In the genomic region with DNA sequence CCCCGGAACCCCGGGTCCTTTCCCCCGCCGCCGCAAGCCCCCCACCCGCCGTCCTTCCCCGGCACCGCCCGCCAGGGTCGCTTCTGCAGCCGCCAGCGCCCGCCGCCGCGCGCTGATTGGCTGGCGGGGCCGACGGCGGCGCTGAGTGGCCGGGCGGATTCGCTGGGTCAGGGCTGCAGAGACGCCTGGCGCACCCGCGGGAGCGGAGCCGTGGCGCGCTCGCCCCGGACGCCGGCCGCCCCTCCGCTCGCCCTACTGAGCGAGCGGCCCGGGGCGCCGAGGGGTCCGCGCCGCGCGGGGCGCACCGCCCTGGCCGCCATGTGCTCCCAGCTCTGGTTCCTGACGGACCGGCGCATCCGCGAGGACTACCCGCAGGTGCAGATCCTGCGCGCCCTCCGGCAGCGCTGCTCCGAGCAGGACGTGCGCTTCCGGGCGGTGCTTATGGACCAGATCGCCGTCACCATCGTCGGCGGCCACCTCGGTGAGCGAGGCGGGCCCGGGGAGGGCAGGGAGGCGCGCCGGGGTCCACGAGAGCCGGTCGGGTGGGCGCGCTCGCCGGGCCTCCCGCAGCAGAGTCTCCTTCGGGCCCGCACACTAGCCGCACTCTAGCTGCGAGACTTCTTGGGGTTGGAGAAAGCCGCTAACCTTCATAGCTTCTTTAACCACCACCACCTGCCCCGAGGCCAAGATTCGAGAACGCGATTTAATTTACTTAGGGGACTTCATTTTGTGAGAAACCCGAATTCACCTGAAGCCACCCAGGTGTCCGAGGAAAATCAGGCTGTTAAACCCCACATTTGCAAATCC, we compare ENCODE assay signal across 8 cellular contexts. TPM values are rescaled to one million over a fixed set of nuclear protein-coding genes. Genes with fewer than 3 reads are reported as not detected.
DNase-seq lines count a peak whose midpoint lies in the region; ATAC-seq, FAIRE-seq and TF ChIP-seq lines count a peak whose summit lies in the region.

A gene with protein sequence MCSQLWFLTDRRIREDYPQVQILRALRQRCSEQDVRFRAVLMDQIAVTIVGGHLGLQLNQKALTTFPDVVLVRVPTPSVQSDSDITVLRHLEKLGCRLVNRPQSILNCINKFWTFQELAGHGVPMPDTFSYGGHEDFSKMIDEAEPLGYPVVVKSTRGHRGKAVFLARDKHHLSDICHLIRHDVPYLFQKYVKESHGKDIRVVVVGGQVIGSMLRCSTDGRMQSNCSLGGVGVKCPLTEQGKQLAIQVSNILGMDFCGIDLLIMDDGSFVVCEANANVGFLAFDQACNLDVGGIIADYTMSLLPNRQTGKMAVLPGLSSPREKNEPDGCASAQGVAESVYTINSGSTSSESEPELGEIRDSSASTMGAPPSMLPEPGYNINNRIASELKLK (plus strand): TSS at position 176 of the 807 bp plus-strand sequence. CDS start 143 bp downstream, at position 319.

- ATAC-seq in GM21786 (IDR thresholded peaks at IDR 0.05; ENCODE audit: unreplicated experiment) = peak; percentile 77

- H3K4me3 ChIP-seq in bronchial epithelial cell (ENCODE audit: low read depth, low read length) (peak within 1 kb of the TSS; percentile 23), kidney epithelial cell (ENCODE audit: low read depth, low read length) (peak within 1 kb of the TSS; percentile 41)

- peaks cover 8% of the 10 kb centered on the region for H3K27me3 ChIP-seq in bronchial epithelial cell (ENCODE audit: control insufficient read depth, insufficient read depth, low read length)
- H3K27me3 ChIP-seq in kidney epithelial cell (ENCODE audit: control insufficient read depth, insufficient read depth, low read length) = peaks cover 17% of the 10 kb centered on the region

- no peaks in the 10 kb centered on the region for H3K36me3 ChIP-seq in bronchial epithelial cell (ENCODE audit: control insufficient read depth, insufficient read depth, low read length)
- no peaks in the 10 kb centered on the region for H3K36me3 ChIP-seq in kidney epithelial cell (ENCODE audit: control insufficient read depth, insufficient read depth, low read length)

- no peak for FAIRE-seq in bronchial epithelial cell (lab: Jason Lieb, UNC)

- TF ChIP-seq CTCF in bronchial epithelial cell (IDR thresholded peaks at IDR 0.05; ENCODE audit: insufficient read depth, low read length, severe bottlenecking) (no peak), kidney epithelial cell (IDR thresholded peaks at IDR 0.05; ENCODE audit: insufficient read depth, low read length, poor library complexity, severe bottlenecking) (no peak)

- peak; percentile 13 for DNase-seq in GDM1 (lab: John Stamatoyannopoulos, UW)
- peak; percentile 7 for DNase-seq in M059J (ENCODE audit: low read depth)
- peak in 4 of 5 experiments; percentile 14 to 55 (median 18) for DNase-seq in T-helper 2 cell
- peak; percentile 7 for DNase-seq in bronchial epithelial cell (ENCODE audit: low read depth)
- no peak for DNase-seq in kidney epithelial cell (ENCODE audit: low read depth)
- DNase-seq in stimulated activated CD4-positive, alpha-beta T cell treated with anti-CD3 and anti-CD28 coated beads, Interleukin-1b, Interleukin-23, amount 100 ng/mL, for 24 hours (ENCODE audit: low read depth in 4 of 4, low spot score in 1 of 4) = peak; percentile 18 to 45 (median 20)
- DNase-seq in KG1 (lab: John Stamatoyannopoulos, UW) = no peak

RNA-seq across cellular contexts. Expression of the gene that starts here (rescaled TPM):
- not detected in 2 replicates for total RNA-seq in M059J (2014; rRNA removed; shearing (Covaris generic))
- total RNA-seq in bronchial epithelial cell = under 0.01 TPM in 1 of 2 replicates, not detected in the other
- 0.14 and 0.29 TPM in 2 replicates for total RNA-seq in kidney epithelial cell

Comparison
In these comparisons a context has a peak if more than half of its experiments do, and no peak if none do; other contexts are left out.
1. Peak in DNase-seq in M059J; RNA of the gene not detected or under 1 TPM.
2. Peak in DNase-seq and H3K4me3 ChIP-seq in bronchial epithelial cell; RNA of the gene not detected or under 1 TPM.
3. DNase-seq: peak in GDM1 (single experiment), T-helper 2 cell (4 of 5) and stimulated activated CD4-positive, alpha-beta T cell treated with anti-CD3 and anti-CD28 coated beads, Interleukin-1b, Interleukin-23, amount 100 ng/mL, for 24 hours (4 of 4); none in kidney epithelial cell (single experiment) and KG1 (single experiment).